Comparison of ENCODE assay signal across 19 cellular contexts in genomic region chr2:11757101-11757500, GRCh38. TPM values are rescaled to one million over a fixed set of nuclear protein-coding genes. Genes with fewer than 3 reads are reported as not detected.
A peak's percentile ranks its signal among the peaks of the same experiment; 100 is the strongest.
DNase-seq lines count a peak whose midpoint lies in the region; ATAC-seq and FAIRE-seq lines count a peak whose summit lies in the region.
"Had no signal": no experiment of that assay in that cellular context is flagged by ENCODE, and none has a peak within 500 bp of the region (broad histone marks: within the 10 kb centered on the region; RNA-seq: fewer than 3 reads in every experiment).

No MANE protein-coding gene starts in this region.

- H3K4me3 ChIP-seq in naive thymus-derived CD4-positive, alpha-beta T cell (ENCODE audit: low read length) = no peak overlapping the region
- H3K4me3 ChIP-seq: skin epidermis had no signal

- peaks cover 8% of the 10 kb centered on the region for H3K36me3 Mint-ChIP-seq in activated CD4-positive, alpha-beta memory T cell treated with anti-CD3 and anti-CD28 coated beads for 36 hours
- peaks cover 0 to 25% (median 8%) of the 10 kb centered on the region in 5 donors for H3K36me3 Mint-ChIP-seq in naive thymus-derived CD4-positive, alpha-beta T cell

- ATAC-seq in naive thymus-derived CD4-positive, alpha-beta T cell = peak; percentile 52
- no peak for ATAC-seq in HG03097 (IDR thresholded peaks at IDR 0.05; ENCODE audit: low FRiP score, unreplicated experiment)
- ATAC-seq: SK-N-SH treated with all-trans-retinoic acid at 6 μM for 48 hours had no signal

- FAIRE-seq in GM18507 (lab: Jason Lieb, UNC) = peak; percentile 49
- FAIRE-seq: A204.1, endometrium had no signal

- no peak overlapping the region for H3K4me3 Mint-ChIP-seq in activated CD4-positive, alpha-beta memory T cell treated with anti-CD3 and anti-CD28 coated beads for 36 hours
- H3K4me3 Mint-ChIP-seq in naive thymus-derived CD4-positive, alpha-beta T cell = peak overlapping the region in 9 of 10 donors; percentile 17 to 70 (median 54)

- CTCF ChIA-PET in activated CD4-positive, alpha-beta memory T cell treated with anti-CD3 and anti-CD28 coated beads for 36 hours (lab: Charles Lee) = interaction anchor here (1.0 to 2.0 kb wide), 8 partner anchors 10 to 68 kb away, joined by 3 to 10 read pairs (median 6); partner anchors contain the start of gene LPIN1
- CTCF ChIA-PET in naive thymus-derived CD4-positive, alpha-beta T cell (lab: Charles Lee) = interaction anchor here (1.2 to 1.5 kb wide), 3 partner anchors 10 to 19 kb away, joined by 3 to 6 read pairs (median 4); no protein-coding TSS in a partner anchor

- no peaks in the 10 kb centered on the region for H3K36me3 ChIP-seq in naive thymus-derived CD4-positive, alpha-beta T cell (ENCODE audit: control insufficient read depth in 2 of 3, insufficient read depth in 3 of 3, low read length in 3 of 3)

- POLR2A ChIA-PET in activated CD4-positive, alpha-beta memory T cell treated with anti-CD3 and anti-CD28 coated beads for 36 hours (lab: Charles Lee) = interaction anchor here (1.2 to 3.1 kb wide), 3 partner anchors 8 to 15 kb away, joined by 4 to 17 read pairs (median 4); partner anchors contain the start of gene LPIN1
- POLR2A ChIA-PET in naive thymus-derived CD4-positive, alpha-beta T cell (lab: Charles Lee) = interaction anchor here (0.6 to 2.1 kb wide), 5 partner anchors 10 to 18 kb away, joined by 3 to 8 read pairs (median 4); no protein-coding TSS in a partner anchor

- DNase-seq in NCI-H2107 treated with DMSO at 0.1 percent for 48 hours (lab: John Stamatoyannopoulos, UW; ENCODE audit: unreplicated experiment) (peak; percentile 57), NCI-H2107 (lab: John Stamatoyannopoulos, UW) (no peak), GM18507 (ENCODE audit: extremely low spot score, insufficient read length, low read depth) (no peak), ureter (ENCODE audit: low spot score) (no peak), mucosa of gallbladder (ENCODE audit: low spot score) (no peak)
- no peak for DNase-seq in activated CD4-positive, alpha-beta memory T cell treated with anti-CD3 and anti-CD28 coated beads for 36 hours
- peak in 6 of 9 donors; percentile 39 to 69 (median 53) for DNase-seq in naive thymus-derived CD4-positive, alpha-beta T cell
- DNase-seq: activated CD4-positive, CD25-positive, alpha-beta regulatory T cell; activated gamma-delta T cell; foreskin melanocyte; NCI-H1694; occipital lobe; OCI-M1; substantia nigra had no signal

- no peaks in the 10 kb centered on the region for H3K9me3 ChIP-seq in naive thymus-derived CD4-positive, alpha-beta T cell (ENCODE audit: control insufficient read depth in 2 of 3, low read length in 3 of 3)

- peak overlapping the region; percentile 11 for H3K27ac ChIP-seq in naive thymus-derived CD4-positive, alpha-beta T cell (ENCODE audit: low read depth, low read length)

- no peaks in the 10 kb centered on the region for H3K27me3 Mint-ChIP-seq in activated CD4-positive, alpha-beta memory T cell treated with anti-CD3 and anti-CD28 coated beads for 36 hours
- H3K27me3 Mint-ChIP-seq in naive thymus-derived CD4-positive, alpha-beta T cell = no peaks in the 10 kb centered on the region

- H3K4me1 ChIP-seq in naive thymus-derived CD4-positive, alpha-beta T cell (ENCODE audit: control insufficient read depth in 2 of 2, insufficient read depth in 2 of 2, low read length in 2 of 2) = peaks cover 37 to 46% of the 10 kb centered on the region in 2 donors

- intact Hi-C loops in activated CD4-positive, alpha-beta memory T cell treated with anti-CD3 and anti-CD28 coated beads for 36 hours (cut with micrococcal nuclease) = loop anchor here (10.0 kb wide), 2 partner anchors 412 to 538 kb away; partner anchors contain the start of gene ROCK2
- intact Hi-C loops in naive thymus-derived CD4-positive, alpha-beta T cell (cut with micrococcal nuclease) = loop anchor here in 1 of 2 donors (10.0 kb wide), 1 partner anchor 942 kb away; the partner anchor contains the start of gene PDIA6

- no peaks in the 10 kb centered on the region for H3K9me3 Mint-ChIP-seq in activated CD4-positive, alpha-beta memory T cell treated with anti-CD3 and anti-CD28 coated beads for 36 hours
- no peaks in the 10 kb centered on the region for H3K9me3 Mint-ChIP-seq in naive thymus-derived CD4-positive, alpha-beta T cell

- peaks cover 79% of the 10 kb centered on the region for H3K4me1 Mint-ChIP-seq in activated CD4-positive, alpha-beta memory T cell treated with anti-CD3 and anti-CD28 coated beads for 36 hours (ENCODE audit: low read depth)
- peaks cover 58 to 86% (median 81%) of the 10 kb centered on the region in 7 donors for H3K4me1 Mint-ChIP-seq in naive thymus-derived CD4-positive, alpha-beta T cell

- peak overlapping the region; percentile 78 for H3K27ac Mint-ChIP-seq in activated CD4-positive, alpha-beta memory T cell treated with anti-CD3 and anti-CD28 coated beads for 36 hours
- peak overlapping the region; percentile 53 to 94 (median 83) for H3K27ac Mint-ChIP-seq in naive thymus-derived CD4-positive, alpha-beta T cell

- H3K27me3 ChIP-seq in naive thymus-derived CD4-positive, alpha-beta T cell (ENCODE audit: control insufficient read depth in 2 of 2, insufficient read depth in 2 of 2, low read length in 2 of 2) = no peaks in the 10 kb centered on the region

RNA-seq across cellular contexts. Expression of gene LPIN1, which starts 10.7 kb away (rescaled TPM):
- total RNA-seq in activated CD4-positive, alpha-beta memory T cell treated with anti-CD3 and anti-CD28 coated beads for 36 hours = 10 to 100 TPM; 41.1 to 48.0 TPM
- 10 to 100 TPM; 68.6 to 88.1 (median 76.7) TPM for total RNA-seq in naive thymus-derived CD4-positive, alpha-beta T cell
- 10 to 100 TPM; 25.5 to 26.7 TPM for polyA plus RNA-seq in naive thymus-derived CD4-positive, alpha-beta T cell
- total RNA-seq in ureter = 32.3 TPM
- 51.1 TPM for total RNA-seq in mucosa of gallbladder

Comparison
In these comparisons a context has a peak if more than half of its experiments do, and no peak if none do; other contexts are left out.
1. DNase-seq: peak in NCI-H2107 treated with DMSO at 0.1 percent for 48 hours (single experiment) and naive thymus-derived CD4-positive, alpha-beta T cell (6 of 9); none in NCI-H2107 (single experiment), GM18507 (single experiment), activated CD4-positive, alpha-beta memory T cell treated with anti-CD3 and anti-CD28 coated beads for 36 hours (single experiment), ureter (single experiment) and mucosa of gallbladder (single experiment).